18 cellular contexts compared by ENCODE assay signal in genomic region chr21:24436236-24436635, GRCh38.
"Had no signal": no experiment of that assay in that cellular context is flagged by ENCODE, and none has a peak within 500 bp of the region (broad histone marks: within the 10 kb centered on the region; RNA-seq: fewer than 3 reads in every experiment).

No MANE protein-coding gene starts in this region.

- H3K36me3 ChIP-seq: cardiac muscle cell, vagina, WERI-Rb-1 had no signal

- H3K4me1 Mint-ChIP-seq: nephron had no signal

- H3K27me3 Mint-ChIP-seq: activated naive CD4-positive, alpha-beta T cell treated with anti-CD3 and anti-CD28 coated beads, Interleukin-2, amount 50 U/mL, for 24 hours; stimulated activated naive B cell treated with anti-CD40 and anti-IgM and Interleukin-4, amounts not matched to agents 10 μg/mL and 1 μg/mL and 100 μg/mL, for 72 hours had no signal

- H3K4me3 ChIP-seq: body of pancreas, cardiac muscle cell, lung, vagina had no signal

- DNase-seq: activated CD4-positive, CD25-positive, alpha-beta regulatory T cell treated with anti-CD3 and anti-CD28 coated beads, Interleukin-2, amount 50 U/mL, for 72 hours; activated gamma-delta T cell treated with Interleukin-2 at 50 U/mL for 16 hours; activated T-cell treated with anti-CD3 and anti-CD28 coated beads, Interleukin-2, amount 50 U/mL, for 1 hour; body of pancreas; foreskin keratinocyte; immature natural killer cell; stimulated activated CD4-positive, alpha-beta T cell treated with anti-CD3 and anti-CD28 coated beads, Interleukin-2, amount 100 ng/mL, for 48 hours; stimulated activated CD8-positive, alpha-beta memory T cell treated with anti-CD3 and anti-CD28 coated beads, Interleukin-4, amount 100 ng/mL, for 48 hours; stimulated activated naive B cell treated with anti-CD40 and anti-IgM and Interleukin-4, amounts not matched to agents 10 μg/mL and 1 μg/mL and 100 μg/mL, for 72 hours; trophoblast cell; WERI-Rb-1 had no signal

- H3K27me3 ChIP-seq: body of pancreas, cardiac muscle cell, foreskin keratinocyte, vagina had no signal

- ATAC-seq: body of pancreas; foreskin keratinocyte; left lobe of liver; stimulated activated naive B cell treated with anti-CD40 and anti-IgM and Interleukin-4, amounts not matched to agents 10 μg/mL and 1 μg/mL and 100 μg/mL, for 72 hours had no signal

- H3K4me3 Mint-ChIP-seq: activated naive CD4-positive, alpha-beta T cell treated with anti-CD3 and anti-CD28 coated beads, Interleukin-2, amount 50 U/mL, for 24 hours; immature natural killer cell; nephron; stimulated activated naive B cell treated with anti-CD40 and anti-IgM and Interleukin-4, amounts not matched to agents 10 μg/mL and 1 μg/mL and 100 μg/mL, for 72 hours had no signal

- H3K4me1 ChIP-seq: body of pancreas, foreskin keratinocyte, parathyroid adenoma, vagina had no signal

- H3K27ac ChIP-seq: body of pancreas, cardiac muscle cell, foreskin keratinocyte, parathyroid adenoma, vagina, WERI-Rb-1 had no signal

- H3K9me3 ChIP-seq: body of pancreas, vagina had no signal

- H3K27ac Mint-ChIP-seq: activated naive CD4-positive, alpha-beta T cell treated with anti-CD3 and anti-CD28 coated beads, Interleukin-2, amount 50 U/mL, for 24 hours; nephron; stimulated activated naive B cell treated with anti-CD40 and anti-IgM and Interleukin-4, amounts not matched to agents 10 μg/mL and 1 μg/mL and 100 μg/mL, for 72 hours had no signal
